Comparison of ENCODE assay signal across 8 cellular contexts in the genomic region with DNA sequence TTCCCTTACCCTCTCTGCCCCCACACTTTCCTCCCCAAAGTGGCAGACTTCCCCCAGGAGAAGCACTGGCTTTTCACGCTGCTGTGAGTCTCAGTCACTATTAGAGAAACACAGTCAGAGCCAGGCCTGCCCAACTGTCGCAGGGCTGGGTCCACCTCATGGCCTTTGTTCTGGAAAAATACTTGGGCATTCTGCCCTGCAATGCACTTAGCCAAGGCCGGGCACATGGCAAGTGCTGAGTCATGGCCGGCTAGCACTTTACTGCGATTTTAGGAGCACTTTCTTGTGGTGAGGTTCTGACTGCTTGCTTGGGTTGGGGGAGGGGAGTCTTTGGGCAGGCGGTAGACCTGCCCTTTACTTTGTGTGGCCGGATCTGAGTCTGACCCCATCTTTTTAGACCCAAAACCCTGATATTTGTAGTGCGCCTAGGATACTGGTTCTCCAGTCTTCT. TPM values are rescaled to one million over a fixed set of nuclear protein-coding genes. Genes with fewer than 3 reads are reported as not detected.
DNase-seq lines count a peak whose midpoint lies in the region; ATAC-seq and TF ChIP-seq lines count a peak whose summit lies in the region.

No MANE protein-coding gene starts in this region.

- H3K36me3 Mint-ChIP-seq in dendritic cell treated with granulocyte-macrophage colony-stimulating factor and Interleukin-4, amounts not matched to agents 40 ng/mL and 50 ng/mL, for 4 days (ENCODE audit: low read depth): peaks cover 35% of the 10 kb centered on the region
- no peaks in the 10 kb centered on the region for H3K36me3 Mint-ChIP-seq in activated T-helper 17 cell treated with anti-CD3 and anti-CD28 coated beads, Interleukin-2, amount 50 U/mL, for 72 hours (ENCODE audit: low read depth)
- no peaks in the 10 kb centered on the region for H3K36me3 Mint-ChIP-seq in CD4-positive, alpha-beta T cell (ENCODE audit: low read depth)

- no peaks in the 10 kb centered on the region for H3K27me3 Mint-ChIP-seq in dendritic cell treated with granulocyte-macrophage colony-stimulating factor and Interleukin-4, amounts not matched to agents 40 ng/mL and 50 ng/mL, for 4 days
- no peaks in the 10 kb centered on the region for H3K27me3 Mint-ChIP-seq in activated T-helper 17 cell treated with anti-CD3 and anti-CD28 coated beads, Interleukin-2, amount 50 U/mL, for 72 hours
- H3K27me3 Mint-ChIP-seq in CD4-positive, alpha-beta T cell: no peaks in the 10 kb centered on the region

- H3K9me3 Mint-ChIP-seq in dendritic cell treated with granulocyte-macrophage colony-stimulating factor and Interleukin-4, amounts not matched to agents 40 ng/mL and 50 ng/mL, for 4 days: no peaks in the 10 kb centered on the region
- H3K9me3 Mint-ChIP-seq in activated T-helper 17 cell treated with anti-CD3 and anti-CD28 coated beads, Interleukin-2, amount 50 U/mL, for 72 hours: no peaks in the 10 kb centered on the region
- no peaks in the 10 kb centered on the region for H3K9me3 Mint-ChIP-seq in CD4-positive, alpha-beta T cell

- intact Hi-C loops in dendritic cell treated with granulocyte-macrophage colony-stimulating factor and Interleukin-4, amounts not matched to agents 40 ng/mL and 50 ng/mL, for 4 days (cut with micrococcal nuclease): no loop called here
- intact Hi-C loops in lower leg skin (cut with DNase I; ENCODE audit: low total_unique reads): no loop called here
- intact Hi-C loops in CD4-positive, alpha-beta T cell (cut with DNase I, micrococcal nuclease): no loop called here

- no peak overlapping the region for H3K4me3 Mint-ChIP-seq in dendritic cell treated with granulocyte-macrophage colony-stimulating factor and Interleukin-4, amounts not matched to agents 40 ng/mL and 50 ng/mL, for 4 days
- H3K4me3 Mint-ChIP-seq in activated T-helper 17 cell treated with anti-CD3 and anti-CD28 coated beads, Interleukin-2, amount 50 U/mL, for 72 hours: no peak overlapping the region
- no peak overlapping the region for H3K4me3 Mint-ChIP-seq in CD4-positive, alpha-beta T cell

- peaks cover 53% of the 10 kb centered on the region for H3K4me1 Mint-ChIP-seq in dendritic cell treated with granulocyte-macrophage colony-stimulating factor and Interleukin-4, amounts not matched to agents 40 ng/mL and 50 ng/mL, for 4 days (ENCODE audit: low read depth)
- H3K4me1 Mint-ChIP-seq in activated T-helper 17 cell treated with anti-CD3 and anti-CD28 coated beads, Interleukin-2, amount 50 U/mL, for 72 hours: no peaks in the 10 kb centered on the region
- no peaks in the 10 kb centered on the region for H3K4me1 Mint-ChIP-seq in CD4-positive, alpha-beta T cell (ENCODE audit: low read depth)

- H3K27ac Mint-ChIP-seq in dendritic cell treated with granulocyte-macrophage colony-stimulating factor and Interleukin-4, amounts not matched to agents 40 ng/mL and 50 ng/mL, for 4 days: peak overlapping the region; percentile 62
- H3K27ac Mint-ChIP-seq in activated T-helper 17 cell treated with anti-CD3 and anti-CD28 coated beads, Interleukin-2, amount 50 U/mL, for 72 hours: no peak overlapping the region
- H3K27ac Mint-ChIP-seq in CD4-positive, alpha-beta T cell: no peak overlapping the region

- CTCF ChIA-PET in CD4-positive, alpha-beta T cell (lab: Charles Lee): no interaction called here

- H3K4me3 ChIP-seq in lower leg skin (ENCODE audit: low read depth, poor library complexity, severe bottlenecking): no peak overlapping the region
- peak overlapping the region; percentile 44 for H3K4me3 ChIP-seq in thoracic aorta

- TF ChIP-seq CTCF in lower leg skin (IDR thresholded peaks at IDR 0.05): no peak
- no peak for TF ChIP-seq CTCF in thoracic aorta (IDR thresholded peaks at IDR 0.05)
- no peak for TF ChIP-seq CTCF in CD4-positive, alpha-beta T cell (IDR thresholded peaks at IDR 0.05)

- POLR2A ChIA-PET in CD4-positive, alpha-beta T cell (lab: Charles Lee): no interaction called here

- ATAC-seq in thoracic aorta (ENCODE audit: insufficient number of reproducible peaks, low FRiP score, low read depth): peak; percentile 92
- no peak for ATAC-seq in activated T-helper 17 cell treated with anti-CD3 and anti-CD28 coated beads, Interleukin-2, amount 50 U/mL, for 72 hours (replicated peaks)
- no peak for ATAC-seq in CD4-positive, alpha-beta T cell (ENCODE audit: poor library complexity)

- no peaks in the 10 kb centered on the region for H3K27me3 ChIP-seq in thoracic aorta (replicated peaks; ENCODE audit: insufficient read depth)
- H3K27me3 ChIP-seq in CD4-positive, alpha-beta T cell (ENCODE audit: control insufficient read depth, insufficient read depth, low read length): no peaks in the 10 kb centered on the region

- no peaks in the 10 kb centered on the region for H3K9me3 ChIP-seq in thoracic aorta
- no peaks in the 10 kb centered on the region for H3K9me3 ChIP-seq in CD4-positive, alpha-beta T cell (ENCODE audit: control insufficient read depth, low read length)

- no peaks in the 10 kb centered on the region for H3K36me3 ChIP-seq in thoracic aorta

- 28 to 37% methylated on average over 8 of the region's 8 CpGs for WGBS in lower leg skin, 2 donors

- no peak for TF ChIP-seq POLR2A in lower leg skin (IDR thresholded peaks at IDR 0.05)

- peaks cover 53 to 94% of the 10 kb centered on the region in 2 donors for H3K4me1 ChIP-seq in thoracic aorta (ENCODE audit: control insufficient read depth in 1 of 2, low read depth in 2 of 2)

- DNase-seq in DMS79 (lab: John Stamatoyannopoulos, UW) (peak; percentile 70), NCI-H2196 (lab: John Stamatoyannopoulos, UW; ENCODE audit: unreplicated experiment) (peak; percentile 89), lower leg skin (ENCODE audit: low spot score in 2 of 2) (peak; percentile 75 to 94), thoracic aorta (ENCODE audit: low spot score) (peak; percentile 87), NCI-H774 (lab: John Stamatoyannopoulos, UW) (no peak)
- no peak for DNase-seq in CD4-positive, alpha-beta T cell

- H3K27ac ChIP-seq in thoracic aorta: peak overlapping the region; percentile 97
- no peak overlapping the region for H3K27ac ChIP-seq in CD4-positive, alpha-beta T cell (ENCODE audit: low read depth, low read length)

RNA-seq across cellular contexts. Expression of a gene that starts 7.7 kb away (rescaled TPM):
- total RNA-seq in lower leg skin (10 to 100 TPM; 42.9 to 62.7 (median 56.8) TPM), thoracic aorta (10 to 100 TPM; 58.9 to 77.6 TPM)
- 1 to 10 TPM; 1.5 to 1.7 TPM for total RNA-seq in activated T-helper 17 cell treated with anti-CD3 and anti-CD28 coated beads, Interleukin-2, amount 50 U/mL, for 72 hours
- total RNA-seq in CD4-positive, alpha-beta T cell: under 1 TPM; 0.34 to 0.47 TPM

RNA-seq across cellular contexts. Expression of a gene that starts 40.0 kb away (rescaled TPM):
- total RNA-seq in lower leg skin (100 to 1,000 TPM; 117 to 191 (median 154) TPM), thoracic aorta (100 to 1,000 TPM; 130 to 131 TPM)
- 100 to 1,000 TPM; 209 to 281 TPM for total RNA-seq in activated T-helper 17 cell treated with anti-CD3 and anti-CD28 coated beads, Interleukin-2, amount 50 U/mL, for 72 hours
- 10 to 100 TPM; 63.7 to 69.8 TPM for total RNA-seq in CD4-positive, alpha-beta T cell

Comparison
In these comparisons a context has a peak if more than half of its experiments do, and no peak if none do; other contexts are left out.
1. DNase-seq: peak in DMS79 (single experiment), NCI-H2196 (single experiment), lower leg skin (2 of 2) and thoracic aorta (single experiment); none in NCI-H774 (single experiment) and CD4-positive, alpha-beta T cell (0 of 10).
2. RNA of a gene that starts 7.7 kb away (total RNA-seq): 58.9 to 77.6 TPM in thoracic aorta and 42.9 to 62.7 TPM in lower leg skin; 1.5 to 1.7 TPM in activated T-helper 17 cell treated with anti-CD3 and anti-CD28 coated beads, Interleukin-2, amount 50 U/mL, for 72 hours and 0.34 to 0.47 TPM in CD4-positive, alpha-beta T cell; every median in the first group is over 10 times any median in the second.